1 cellular context compared by ENCODE assay signal in genomic region chr6:106160189-106160588, GRCh38.
TF ChIP-seq lines count a peak whose summit lies in the region.

No MANE protein-coding gene starts in this region.

TF ChIP-seq in SK-N-SH, 30 proteins besides CTCF, POLR2A, EP300 and RAD21 (continued from another document):
- TF ChIP-seq USF2 (IDR thresholded peaks at IDR 0.05; ENCODE audit: borderline replicate concordance, low read depth, low read length), result no peak
- TF ChIP-seq REST (IDR thresholded peaks at IDR 0.05; ENCODE audit: low read depth, low read length), result no peak
- TF ChIP-seq RXRA (IDR thresholded peaks at IDR 0.05; ENCODE audit: borderline replicate concordance, low read depth), result no peak
- TF ChIP-seq POLR2AphosphoS5 (IDR thresholded peaks at IDR 0.05; ENCODE audit: low read depth, low read length), result no peak
